In genomic region chr17:16351831-16352230, GRCh38 we compare ENCODE assay signal across 8 cellular contexts. TPM values are rescaled to one million over a fixed set of nuclear protein-coding genes. Genes with fewer than 3 reads are reported as not detected.
DNase-seq lines count a peak whose midpoint lies in the region; TF ChIP-seq lines count a peak whose summit lies in the region.

No MANE protein-coding gene starts in this region.

- no peak for TF ChIP-seq POLR2A in esophagus squamous epithelium (IDR thresholded peaks at IDR 0.05)

- peaks cover 0 to 28% (median 0%) of the 10 kb centered on the region in 4 donors for H3K27me3 ChIP-seq in esophagus squamous epithelium

- no peak overlapping the region for H3K27ac ChIP-seq in esophagus squamous epithelium

- intact Hi-C loops in esophagus squamous epithelium (cut with DNase I): no loop called here

- DNase-seq in GM03348 (ENCODE audit: low spot score): peak; percentile 44
- DNase-seq in RKO (ENCODE audit: low spot score): peak; percentile 60
- no peak for DNase-seq in esophagus squamous epithelium (lab: John Stamatoyannopoulos, UW)
- no peak for DNase-seq in retinal pigment epithelial cell (ENCODE audit: low read depth)
- no peak for DNase-seq in stimulated activated CD4-positive, alpha-beta T cell treated with anti-CD3 and anti-CD28 coated beads, Interleukin-4, amount 100 ng/mL, for 24 hours
- DNase-seq in activated CD4-positive, CD25-positive, alpha-beta regulatory T cell (lab: John Stamatoyannopoulos, UW): no peak
- DNase-seq in activated CD4-positive, alpha-beta T cell treated with anti-CD3 and anti-CD28 coated beads, Interleukin-2, amount 50 U/mL, for 48 hours: no peak
- no peak for DNase-seq in pons (ENCODE audit: low spot score)

- peaks cover 9 to 22% (median 9%) of the 10 kb centered on the region in 3 donors for H3K4me1 ChIP-seq in esophagus squamous epithelium

- no peak for TF ChIP-seq CTCF in esophagus squamous epithelium (IDR thresholded peaks at IDR 0.05)
- TF ChIP-seq CTCF in retinal pigment epithelial cell (conservative IDR thresholded peaks at IDR 0.05; ENCODE audit: low read depth, low read length): no peak

- peaks cover 0 to 16% (median 0%) of the 10 kb centered on the region in 3 donors for H3K36me3 ChIP-seq in esophagus squamous epithelium

- WGBS in esophagus squamous epithelium, 2 donors: 34 to 41% methylated on average over 10 of the region's 10 CpGs

- H3K9me3 ChIP-seq in esophagus squamous epithelium: no peaks in the 10 kb centered on the region

- peak overlapping the region; percentile 47 to 75 (median 60) for H3K4me3 ChIP-seq in esophagus squamous epithelium
- H3K4me3 ChIP-seq in retinal pigment epithelial cell (ENCODE audit: low read length): peak overlapping the region; percentile 65

RNA-seq across cellular contexts. Expression of gene CENPV, which starts 1.4 kb away (rescaled TPM):
- total RNA-seq in esophagus squamous epithelium: 1 to 10 TPM in 3 of 4 donors, under 1 TPM in 1; 0.56 to 5.1 (median 1.5) TPM

RNA-seq across cellular contexts. Expression of gene UBB, which starts 29.1 kb away (rescaled TPM):
- total RNA-seq in esophagus squamous epithelium: 100 to 1,000 TPM; 360 to 590 (median 461) TPM

Comparison
In these comparisons a context has a peak if more than half of its experiments do, and no peak if none do; other contexts are left out.
1. DNase-seq: peak in GM03348 (single experiment) and RKO (single experiment); none in esophagus squamous epithelium (single experiment), retinal pigment epithelial cell (single experiment), stimulated activated CD4-positive, alpha-beta T cell treated with anti-CD3 and anti-CD28 coated beads, Interleukin-4, amount 100 ng/mL, for 24 hours (single experiment), activated CD4-positive, CD25-positive, alpha-beta regulatory T cell (0 of 4), activated CD4-positive, alpha-beta T cell treated with anti-CD3 and anti-CD28 coated beads, Interleukin-2, amount 50 U/mL, for 48 hours (0 of 2) and pons (single experiment).